ENCODE assay signal across 8 cellular contexts in genomic region chr6:150667977-150668716, GRCh38.
DNase-seq lines count a peak whose midpoint lies in the region; ATAC-seq and TF ChIP-seq lines count a peak whose summit lies in the region.

No MANE protein-coding gene starts in this region.

- peak; percentile 42; the same call in 1 of the 2 replicates for TF ChIP-seq CTCF in BJ (IDR thresholded peaks at IDR 0.05; ENCODE audit: insufficient read depth, low read depth, low read length)
- peak in 6 of 12 donors; percentile 9 to 55 (median 24) for TF ChIP-seq CTCF in heart left ventricle (IDR thresholded peaks at IDR 0.05)
- no peak for TF ChIP-seq CTCF in psoas muscle (IDR thresholded peaks at IDR 0.05)

- CTCF ChIA-PET in BJ (lab: Yijun Ruan, JAX), result interaction anchor here (1.0 to 1.1 kb wide), 2 partner anchors 9 to 18 kb away, joined by 3 read pairs; no protein-coding TSS in a partner anchor

- H3K27me3 ChIP-seq in BJ (ENCODE audit: control insufficient read depth, insufficient read depth, low read length), result no peaks in the 10 kb centered on the region
- H3K27me3 ChIP-seq in heart left ventricle, result no peaks in the 10 kb centered on the region
- H3K27me3 ChIP-seq in psoas muscle (ENCODE audit: insufficient read depth in 3 of 3, low read length in 2 of 3), result no peaks in the 10 kb centered on the region

- WGBS in heart left ventricle, 4 donors, result 26 to 30% (median 27%) methylated on average over 8 of the region's 8 CpGs
- 18 to 28% (median 22%) methylated on average over 8 of the region's 8 CpGs for WGBS in psoas muscle, 3 donors

- H3K36me3 ChIP-seq in BJ (ENCODE audit: control insufficient read depth, insufficient read depth, low read length) (no peaks in the 10 kb centered on the region), heart left ventricle (peaks cover 0 to 6% (median 0%) of the 10 kb centered on the region in 9 donors), psoas muscle (ENCODE audit: insufficient read depth in 1 of 2, low read depth in 1 of 2) (no peaks in the 10 kb centered on the region)

- peak overlapping the region; percentile 29 to 73 (median 59) for H3K27ac ChIP-seq in heart left ventricle
- H3K27ac ChIP-seq in psoas muscle, result no peak overlapping the region

- intact Hi-C loops in heart left ventricle (cut with DNase I), result loop anchor here in 5 of 10 donors (5.0 to 10.0 kb wide), 5 partner anchors 53 to 251 kb away; no protein-coding TSS in a partner anchor
- intact Hi-C loops in psoas muscle (cut with DNase I), result no loop called here

- POLR2A ChIA-PET in BJ (lab: Charles Lee), result no interaction called here

- no peak for TF ChIP-seq POLR2A in heart left ventricle (IDR thresholded peaks at IDR 0.05)

- H3K9me3 ChIP-seq in heart left ventricle (no peaks in the 10 kb centered on the region), psoas muscle (no peaks in the 10 kb centered on the region)

- peak; percentile 48 for DNase-seq in BJ (ENCODE audit: low read depth)
- DNase-seq in HT1080 (ENCODE audit: low read depth), result peak; percentile 62
- DNase-seq in amniotic stem cell (lab: John Stamatoyannopoulos, UW), result peak; percentile 1
- DNase-seq in heart left ventricle, result peak; percentile 84 to 94 (median 90)
- peak; percentile 89 to 90 for DNase-seq in psoas muscle
- no peak for DNase-seq in Kasumi-1 (lab: John Stamatoyannopoulos, UW)
- no peak for DNase-seq in activated CD8-positive, alpha-beta memory T cell treated with anti-CD3 and anti-CD28 coated beads, Interleukin-2, amount 50 U/mL, for 4 hours

- H3K4me1 ChIP-seq in heart left ventricle (peaks cover 6 to 49% (median 30%) of the 10 kb centered on the region in 12 donors), psoas muscle (peaks cover 8% of the 10 kb centered on the region)

- H3K4me3 ChIP-seq in BJ (ENCODE audit: low read depth, low read length) (no peak overlapping the region), heart left ventricle (no peak overlapping the region), psoas muscle (no peak overlapping the region)

- ATAC-seq in heart left ventricle, result peak; percentile 94 to 99 (median 96)
- peak; percentile 55 to 88 (median 76) for ATAC-seq in psoas muscle
- ATAC-seq in HG02981 (IDR thresholded peaks at IDR 0.05; ENCODE audit: unreplicated experiment), result no peak

Comparison
In these comparisons a context has a peak if more than half of its experiments do, and no peak if none do; other contexts are left out.
1. DNase-seq: peak in BJ (single experiment), HT1080 (single experiment), amniotic stem cell (single experiment), heart left ventricle (5 of 5) and psoas muscle (2 of 2); none in Kasumi-1 (0 of 2) and activated CD8-positive, alpha-beta memory T cell treated with anti-CD3 and anti-CD28 coated beads, Interleukin-2, amount 50 U/mL, for 4 hours (single experiment).